Comparison of ENCODE assay signal across 10 cellular contexts in the genomic region with DNA sequence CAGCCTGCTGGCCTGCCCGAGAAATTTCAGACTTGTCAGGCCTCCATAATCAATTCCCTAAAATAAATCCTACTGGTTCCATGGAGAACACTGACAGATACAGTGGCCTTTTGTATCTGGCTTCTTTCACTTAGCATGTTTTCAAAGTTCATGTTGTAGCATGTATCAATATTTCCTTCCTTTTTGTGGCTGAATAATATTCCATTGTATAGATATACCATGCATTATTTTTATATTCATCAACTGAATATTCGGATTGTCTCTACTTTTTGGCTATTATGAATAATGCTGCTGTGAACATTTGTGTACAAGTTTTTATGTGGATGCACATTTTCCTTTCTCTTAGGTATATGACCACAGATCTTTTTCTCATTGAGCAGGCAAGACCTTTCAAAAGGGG. TPM values are rescaled to one million over a fixed set of nuclear protein-coding genes. Genes with fewer than 3 reads are reported as not detected.
"Had no signal": no experiment of that assay in that cellular context is flagged by ENCODE, and none has a peak within 500 bp of the region (broad histone marks: within the 10 kb centered on the region; RNA-seq: fewer than 3 reads in every experiment).

No MANE protein-coding gene starts in this region.

- H3K27ac ChIP-seq: HL-60 had no signal

- H3K4me3 ChIP-seq: GM23338 had no signal

- ATAC-seq: GM23338, HepG2 had no signal

- H3K4me2 ChIP-seq: GM23338 had no signal

- DNase-seq: H9, HCEC 1CT, HFFc6, KBM-7 had no signal

- FAIRE-seq: H1, H54, HepG2 had no signal

- H2AFZ ChIP-seq: GM23338 had no signal

RNA-seq across cellular contexts. Expression of a gene that starts 24.1 kb away (rescaled TPM):
- total RNA-seq: GM23338, HT1080 had no signal
